In the genomic region with DNA sequence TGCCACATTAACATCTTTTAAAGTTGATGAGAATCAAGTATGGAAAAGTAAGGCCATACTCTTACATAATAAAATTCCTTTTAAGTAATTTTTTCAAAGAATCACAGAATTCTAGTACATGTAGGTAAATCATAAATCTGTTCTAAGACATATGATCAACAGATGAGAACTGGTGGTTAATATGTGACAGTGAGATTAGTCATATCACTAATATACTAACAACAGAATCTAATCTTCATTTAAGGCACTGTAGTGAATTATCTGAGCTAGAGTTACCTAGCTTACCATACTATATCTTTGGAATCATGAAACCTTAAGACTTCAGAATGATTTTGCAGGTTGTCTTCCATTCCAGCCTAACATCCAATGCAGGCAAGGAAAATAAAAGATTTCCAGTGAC, we compare ENCODE assay signal across 17 cellular contexts. TPM values are rescaled to one million over a fixed set of nuclear protein-coding genes. Genes with fewer than 3 reads are reported as not detected.
DNase-seq lines count a peak whose midpoint lies in the region; ATAC-seq, FAIRE-seq and TF ChIP-seq lines count a peak whose summit lies in the region.
"Had no signal": no experiment of that assay in that cellular context is flagged by ENCODE, and none has a peak within 500 bp of the region (broad histone marks: within the 10 kb centered on the region; RNA-seq: fewer than 3 reads in every experiment).

No MANE protein-coding gene starts in this region.

- TF ChIP-seq POLR2A in vagina (IDR thresholded peaks at IDR 0.05) (no peak), GM12891 (IDR thresholded peaks at IDR 0.05; ENCODE audit: low read depth, low read length) (no peak)

- H3K4me3 ChIP-seq in fibroblast of mammary gland (ENCODE audit: control insufficient read depth, low read depth, low read length) (no peak overlapping the region), vagina (no peak overlapping the region)
- H3K4me3 ChIP-seq: coronary artery had no signal

- H3K27me3 ChIP-seq in vagina, result no peaks in the 10 kb centered on the region

- TF ChIP-seq CTCF in fibroblast of mammary gland (conservative IDR thresholded peaks at IDR 0.05; ENCODE audit: control insufficient read depth, insufficient read depth, low read depth, low read length), result no peak
- TF ChIP-seq CTCF in vagina (IDR thresholded peaks at IDR 0.05), result no peak

- peak; percentile 56 to 77 for ATAC-seq in activated CD4-positive, CD25-positive, alpha-beta regulatory T cell treated with anti-CD3 and anti-CD28 coated beads, Interleukin-2, amount 50 U/mL, for 24 hours
- ATAC-seq in GM21381 (IDR thresholded peaks at IDR 0.05; ENCODE audit: unreplicated experiment) (peak; percentile 63), HG03354 (IDR thresholded peaks at IDR 0.05; ENCODE audit: poor library complexity, severe bottlenecking, unreplicated experiment) (peak; percentile 88)
- ATAC-seq: sciatic nerve had no signal

- peaks cover 12% of the 10 kb centered on the region for H3K4me1 ChIP-seq in vagina

- H3K36me3 ChIP-seq in vagina, result no peaks in the 10 kb centered on the region

- H3K27ac ChIP-seq in vagina, result no peak overlapping the region

- no peaks in the 10 kb centered on the region for H3K9me3 ChIP-seq in vagina
- H3K9me3 ChIP-seq: thoracic aorta had no signal

- intact Hi-C loops in vagina (cut with DNase I), result no loop called here

- DNase-seq in activated CD4-positive, CD25-positive, alpha-beta regulatory T cell treated with anti-CD3 and anti-CD28 coated beads, Interleukin-2, amount 50 U/mL, for 72 hours, result no peak
- peak; percentile 36 for DNase-seq in fibroblast of mammary gland (ENCODE audit: low read depth)
- no peak for DNase-seq in vagina (ENCODE audit: extremely low spot score in 2 of 2)
- no peak for DNase-seq in GM12891 (ENCODE audit: insufficient read length, low spot score)
- DNase-seq in NCI-H1048 (lab: John Stamatoyannopoulos, UW), result no peak
- DNase-seq: 8988T; activated CD4-positive, CD25-positive, alpha-beta regulatory T cell; GOT3; islet precursor cell; NCI-H69; SHP77 had no signal

- no peak for FAIRE-seq in GM12891 (lab: Jason Lieb, UNC)

TF ChIP-seq in GM12891, 5 proteins besides CTCF, POLR2A, EP300 and RAD21:
- no peak for TF ChIP-seq TAF1 (IDR thresholded peaks at IDR 0.05; ENCODE audit: low read depth, low read length)
- no peak for TF ChIP-seq POU2F2 (IDR thresholded peaks at IDR 0.05; ENCODE audit: low read depth, low read length)
- no peak for TF ChIP-seq PAX5 (IDR thresholded peaks at IDR 0.05; ENCODE audit: insufficient read depth, low read length, severe bottlenecking)
- no peak for TF ChIP-seq POLR2AphosphoS5 (IDR thresholded peaks at IDR 0.05; ENCODE audit: low read depth, low read length)
- TF ChIP-seq SPI1 (IDR thresholded peaks at IDR 0.05; ENCODE audit: low read depth, low read length), result no peak

RNA-seq across cellular contexts. Expression of gene PLN, which starts 11.6 kb away (rescaled TPM):
- 33.9 TPM for total RNA-seq in vagina
- polyA plus RNA-seq in GM12891 (2012; ENCODE audit: low read depth, missing spikeins), result not detected
